In genomic region chr2:120410487-120410886, GRCh38 we compare ENCODE assay signal across 1 cellular context.
A peak's percentile ranks its signal among the peaks of the same experiment; 100 is the strongest.
TF ChIP-seq lines count a peak whose summit lies in the region.

No MANE protein-coding gene starts in this region.

TF ChIP-seq in HepG2, 621 proteins besides CTCF, POLR2A, EP300 and RAD21 (continued from another document):
- TF ChIP-seq ZNF607 (CRISPR knock-in tag; IDR thresholded peaks at IDR 0.05; ENCODE audit: borderline replicate concordance) (no peak), ZNF709 (CRISPR knock-in tag; IDR thresholded peaks at IDR 0.05) (no peak), YEATS2 (CRISPR knock-in tag; IDR thresholded peaks at IDR 0.05; ENCODE audit: borderline replicate concordance) (no peak), IRF2 (CRISPR knock-in tag; IDR thresholded peaks at IDR 0.05) (no peak), SRSF4 (IDR thresholded peaks at IDR 0.05; ENCODE audit: low read depth, low read length, poor library complexity, severe bottlenecking) (no peak), TEAD3 (CRISPR knock-in tag; optimal IDR thresholded peaks at IDR 0.05; ENCODE audit: borderline replicate concordance) (no peak), GLMP (CRISPR knock-in tag; IDR thresholded peaks at IDR 0.05; ENCODE audit: borderline replicate concordance) (no peak), SOX13 (IDR thresholded peaks at IDR 0.05) (no peak), SOX13 (CRISPR knock-in tag; conservative IDR thresholded peaks at IDR 0.05 in 1 of 2, IDR thresholded peaks at IDR 0.05 in 1 of 2) (no peak), ZNF501 (CRISPR knock-in tag; IDR thresholded peaks at IDR 0.05) (no peak), ZNF878 (CRISPR knock-in tag; IDR thresholded peaks at IDR 0.05) (no peak), ZNF333 (CRISPR knock-in tag; IDR thresholded peaks at IDR 0.05; ENCODE audit: borderline replicate concordance) (no peak), ZNF468 (CRISPR knock-in tag; IDR thresholded peaks at IDR 0.05) (no peak), FOXP1 (IDR thresholded peaks at IDR 0.05) (no peak), FOXP1 (CRISPR knock-in tag; IDR thresholded peaks at IDR 0.05) (peak; percentile 66; the same call in 1 of the 2 replicates), ZNF740 (CRISPR knock-in tag; IDR thresholded peaks at IDR 0.05) (no peak), ZNF124 (CRISPR knock-in tag; IDR thresholded peaks at IDR 0.05) (no peak), ZFP62 (CRISPR knock-in tag; IDR thresholded peaks at IDR 0.05) (no peak), ZNF496 (CRISPR knock-in tag; IDR thresholded peaks at IDR 0.05; ENCODE audit: insufficient replicate concordance) (no peak), ZNF382 (CRISPR knock-in tag; IDR thresholded peaks at IDR 0.05; ENCODE audit: borderline replicate concordance) (no peak), TSC22D2 (CRISPR knock-in tag; IDR thresholded peaks at IDR 0.05; ENCODE audit: borderline replicate concordance) (no peak), ZNF768 (CRISPR knock-in tag; IDR thresholded peaks at IDR 0.05) (no peak), ZNF260 (CRISPR knock-in tag; IDR thresholded peaks at IDR 0.05; ENCODE audit: borderline replicate concordance, low read depth) (no peak), KLF16 (CRISPR knock-in tag; IDR thresholded peaks at IDR 0.05) (no peak), TBX3 (IDR thresholded peaks at IDR 0.05; ENCODE audit: borderline replicate concordance) (no peak), ZNF891 (CRISPR knock-in tag; IDR thresholded peaks at IDR 0.05) (no peak)
- TF ChIP-seq, protein P1, sequence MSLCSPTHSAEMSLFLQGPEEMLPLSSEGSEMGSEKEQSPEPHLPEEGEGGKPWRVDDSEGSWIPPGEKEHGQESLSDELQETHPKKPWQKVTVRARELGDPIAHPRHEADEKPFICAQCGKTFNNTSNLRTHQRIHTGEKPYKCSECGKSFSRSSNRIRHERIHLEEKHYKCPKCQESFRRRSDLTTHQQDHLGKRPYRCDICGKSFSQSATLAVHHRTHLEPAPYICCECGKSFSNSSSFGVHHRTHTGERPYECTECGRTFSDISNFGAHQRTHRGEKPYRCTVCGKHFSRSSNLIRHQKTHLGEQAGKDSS (CRISPR knock-in tag; IDR thresholded peaks at IDR 0.05; ENCODE audit: borderline replicate concordance, low read depth), result no peak
- TF ChIP-seq, protein P2, sequence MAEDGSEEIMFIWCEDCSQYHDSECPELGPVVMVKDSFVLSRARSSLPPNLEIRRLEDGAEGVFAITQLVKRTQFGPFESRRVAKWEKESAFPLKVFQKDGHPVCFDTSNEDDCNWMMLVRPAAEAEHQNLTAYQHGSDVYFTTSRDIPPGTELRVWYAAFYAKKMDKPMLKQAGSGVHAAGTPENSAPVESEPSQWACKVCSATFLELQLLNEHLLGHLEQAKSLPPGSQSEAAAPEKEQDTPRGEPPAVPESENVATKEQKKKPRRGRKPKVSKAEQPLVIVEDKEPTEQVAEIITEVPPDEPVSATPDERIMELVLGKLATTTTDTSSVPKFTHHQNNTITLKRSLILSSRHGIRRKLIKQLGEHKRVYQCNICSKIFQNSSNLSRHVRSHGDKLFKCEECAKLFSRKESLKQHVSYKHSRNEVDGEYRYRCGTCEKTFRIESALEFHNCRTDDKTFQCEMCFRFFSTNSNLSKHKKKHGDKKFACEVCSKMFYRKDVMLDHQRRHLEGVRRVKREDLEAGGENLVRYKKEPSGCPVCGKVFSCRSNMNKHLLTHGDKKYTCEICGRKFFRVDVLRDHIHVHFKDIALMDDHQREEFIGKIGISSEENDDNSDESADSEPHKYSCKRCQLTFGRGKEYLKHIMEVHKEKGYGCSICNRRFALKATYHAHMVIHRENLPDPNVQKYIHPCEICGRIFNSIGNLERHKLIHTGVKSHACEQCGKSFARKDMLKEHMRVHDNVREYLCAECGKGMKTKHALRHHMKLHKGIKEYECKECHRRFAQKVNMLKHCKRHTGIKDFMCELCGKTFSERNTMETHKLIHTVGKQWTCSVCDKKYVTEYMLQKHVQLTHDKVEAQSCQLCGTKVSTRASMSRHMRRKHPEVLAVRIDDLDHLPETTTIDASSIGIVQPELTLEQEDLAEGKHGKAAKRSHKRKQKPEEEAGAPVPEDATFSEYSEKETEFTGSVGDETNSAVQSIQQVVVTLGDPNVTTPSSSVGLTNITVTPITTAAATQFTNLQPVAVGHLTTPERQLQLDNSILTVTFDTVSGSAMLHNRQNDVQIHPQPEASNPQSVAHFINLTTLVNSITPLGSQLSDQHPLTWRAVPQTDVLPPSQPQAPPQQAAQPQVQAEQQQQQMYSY (CRISPR knock-in tag; IDR thresholded peaks at IDR 0.05), result no peak
- TF ChIP-seq, protein P3, sequence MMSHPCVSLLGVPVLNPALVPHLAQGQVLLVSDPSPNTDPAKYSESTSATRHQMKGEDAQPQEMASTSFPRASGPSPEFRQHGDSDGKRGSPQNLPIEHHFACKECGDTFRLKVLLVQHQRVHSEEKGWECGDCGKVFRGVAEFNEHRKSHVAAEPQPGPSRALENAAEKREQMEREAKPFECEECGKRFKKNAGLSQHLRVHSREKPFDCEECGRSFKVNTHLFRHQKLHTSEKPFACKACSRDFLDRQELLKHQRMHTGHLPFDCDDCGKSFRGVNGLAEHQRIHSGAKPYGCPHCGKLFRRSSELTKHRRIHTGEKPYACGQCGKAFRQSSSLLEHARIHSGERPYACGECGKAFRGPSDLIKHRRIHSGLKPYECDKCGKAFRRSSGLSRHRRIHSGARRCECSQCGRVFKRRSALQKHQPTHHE (CRISPR knock-in tag; IDR thresholded peaks at IDR 0.05; ENCODE audit: borderline replicate concordance), result no peak
- TF ChIP-seq, protein P4, sequence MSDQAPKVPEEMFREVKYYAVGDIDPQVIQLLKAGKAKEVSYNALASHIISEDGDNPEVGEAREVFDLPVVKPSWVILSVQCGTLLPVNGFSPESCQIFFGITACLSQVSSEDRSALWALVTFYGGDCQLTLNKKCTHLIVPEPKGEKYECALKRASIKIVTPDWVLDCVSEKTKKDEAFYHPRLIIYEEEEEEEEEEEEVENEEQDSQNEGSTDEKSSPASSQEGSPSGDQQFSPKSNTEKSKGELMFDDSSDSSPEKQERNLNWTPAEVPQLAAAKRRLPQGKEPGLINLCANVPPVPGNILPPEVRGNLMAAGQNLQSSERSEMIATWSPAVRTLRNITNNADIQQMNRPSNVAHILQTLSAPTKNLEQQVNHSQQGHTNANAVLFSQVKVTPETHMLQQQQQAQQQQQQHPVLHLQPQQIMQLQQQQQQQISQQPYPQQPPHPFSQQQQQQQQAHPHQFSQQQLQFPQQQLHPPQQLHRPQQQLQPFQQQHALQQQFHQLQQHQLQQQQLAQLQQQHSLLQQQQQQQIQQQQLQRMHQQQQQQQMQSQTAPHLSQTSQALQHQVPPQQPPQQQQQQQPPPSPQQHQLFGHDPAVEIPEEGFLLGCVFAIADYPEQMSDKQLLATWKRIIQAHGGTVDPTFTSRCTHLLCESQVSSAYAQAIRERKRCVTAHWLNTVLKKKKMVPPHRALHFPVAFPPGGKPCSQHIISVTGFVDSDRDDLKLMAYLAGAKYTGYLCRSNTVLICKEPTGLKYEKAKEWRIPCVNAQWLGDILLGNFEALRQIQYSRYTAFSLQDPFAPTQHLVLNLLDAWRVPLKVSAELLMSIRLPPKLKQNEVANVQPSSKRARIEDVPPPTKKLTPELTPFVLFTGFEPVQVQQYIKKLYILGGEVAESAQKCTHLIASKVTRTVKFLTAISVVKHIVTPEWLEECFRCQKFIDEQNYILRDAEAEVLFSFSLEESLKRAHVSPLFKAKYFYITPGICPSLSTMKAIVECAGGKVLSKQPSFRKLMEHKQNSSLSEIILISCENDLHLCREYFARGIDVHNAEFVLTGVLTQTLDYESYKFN (CRISPR knock-in tag; conservative IDR thresholded peaks at IDR 0.05), result peak; percentile 32; the same call in 1 of the 2 replicates
- TF ChIP-seq, protein P5, sequence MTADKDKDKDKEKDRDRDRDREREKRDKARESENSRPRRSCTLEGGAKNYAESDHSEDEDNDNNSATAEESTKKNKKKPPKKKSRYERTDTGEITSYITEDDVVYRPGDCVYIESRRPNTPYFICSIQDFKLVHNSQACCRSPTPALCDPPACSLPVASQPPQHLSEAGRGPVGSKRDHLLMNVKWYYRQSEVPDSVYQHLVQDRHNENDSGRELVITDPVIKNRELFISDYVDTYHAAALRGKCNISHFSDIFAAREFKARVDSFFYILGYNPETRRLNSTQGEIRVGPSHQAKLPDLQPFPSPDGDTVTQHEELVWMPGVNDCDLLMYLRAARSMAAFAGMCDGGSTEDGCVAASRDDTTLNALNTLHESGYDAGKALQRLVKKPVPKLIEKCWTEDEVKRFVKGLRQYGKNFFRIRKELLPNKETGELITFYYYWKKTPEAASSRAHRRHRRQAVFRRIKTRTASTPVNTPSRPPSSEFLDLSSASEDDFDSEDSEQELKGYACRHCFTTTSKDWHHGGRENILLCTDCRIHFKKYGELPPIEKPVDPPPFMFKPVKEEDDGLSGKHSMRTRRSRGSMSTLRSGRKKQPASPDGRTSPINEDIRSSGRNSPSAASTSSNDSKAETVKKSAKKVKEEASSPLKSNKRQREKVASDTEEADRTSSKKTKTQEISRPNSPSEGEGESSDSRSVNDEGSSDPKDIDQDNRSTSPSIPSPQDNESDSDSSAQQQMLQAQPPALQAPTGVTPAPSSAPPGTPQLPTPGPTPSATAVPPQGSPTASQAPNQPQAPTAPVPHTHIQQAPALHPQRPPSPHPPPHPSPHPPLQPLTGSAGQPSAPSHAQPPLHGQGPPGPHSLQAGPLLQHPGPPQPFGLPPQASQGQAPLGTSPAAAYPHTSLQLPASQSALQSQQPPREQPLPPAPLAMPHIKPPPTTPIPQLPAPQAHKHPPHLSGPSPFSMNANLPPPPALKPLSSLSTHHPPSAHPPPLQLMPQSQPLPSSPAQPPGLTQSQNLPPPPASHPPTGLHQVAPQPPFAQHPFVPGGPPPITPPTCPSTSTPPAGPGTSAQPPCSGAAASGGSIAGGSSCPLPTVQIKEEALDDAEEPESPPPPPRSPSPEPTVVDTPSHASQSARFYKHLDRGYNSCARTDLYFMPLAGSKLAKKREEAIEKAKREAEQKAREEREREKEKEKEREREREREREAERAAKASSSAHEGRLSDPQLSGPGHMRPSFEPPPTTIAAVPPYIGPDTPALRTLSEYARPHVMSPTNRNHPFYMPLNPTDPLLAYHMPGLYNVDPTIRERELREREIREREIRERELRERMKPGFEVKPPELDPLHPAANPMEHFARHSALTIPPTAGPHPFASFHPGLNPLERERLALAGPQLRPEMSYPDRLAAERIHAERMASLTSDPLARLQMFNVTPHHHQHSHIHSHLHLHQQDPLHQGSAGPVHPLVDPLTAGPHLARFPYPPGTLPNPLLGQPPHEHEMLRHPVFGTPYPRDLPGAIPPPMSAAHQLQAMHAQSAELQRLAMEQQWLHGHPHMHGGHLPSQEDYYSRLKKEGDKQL (CRISPR knock-in tag; IDR thresholded peaks at IDR 0.05; ENCODE audit: low read depth), result no peak
- TF ChIP-seq, protein P6, sequence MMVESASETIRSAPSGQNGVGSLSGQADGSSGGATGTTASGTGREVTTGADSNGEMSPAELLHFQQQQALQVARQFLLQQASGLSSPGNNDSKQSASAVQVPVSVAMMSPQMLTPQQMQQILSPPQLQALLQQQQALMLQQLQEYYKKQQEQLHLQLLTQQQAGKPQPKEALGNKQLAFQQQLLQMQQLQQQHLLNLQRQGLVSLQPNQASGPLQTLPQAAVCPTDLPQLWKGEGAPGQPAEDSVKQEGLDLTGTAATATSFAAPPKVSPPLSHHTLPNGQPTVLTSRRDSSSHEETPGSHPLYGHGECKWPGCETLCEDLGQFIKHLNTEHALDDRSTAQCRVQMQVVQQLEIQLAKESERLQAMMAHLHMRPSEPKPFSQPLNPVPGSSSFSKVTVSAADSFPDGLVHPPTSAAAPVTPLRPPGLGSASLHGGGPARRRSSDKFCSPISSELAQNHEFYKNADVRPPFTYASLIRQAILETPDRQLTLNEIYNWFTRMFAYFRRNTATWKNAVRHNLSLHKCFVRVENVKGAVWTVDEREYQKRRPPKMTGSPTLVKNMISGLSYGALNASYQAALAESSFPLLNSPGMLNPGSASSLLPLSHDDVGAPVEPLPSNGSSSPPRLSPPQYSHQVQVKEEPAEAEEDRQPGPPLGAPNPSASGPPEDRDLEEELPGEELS (CRISPR knock-in tag; IDR thresholded peaks at IDR 0.05), result 0 out of 2 replicates have a peak, but pooled peaks have one; percentile 22
- TF ChIP-seq, protein P7, sequence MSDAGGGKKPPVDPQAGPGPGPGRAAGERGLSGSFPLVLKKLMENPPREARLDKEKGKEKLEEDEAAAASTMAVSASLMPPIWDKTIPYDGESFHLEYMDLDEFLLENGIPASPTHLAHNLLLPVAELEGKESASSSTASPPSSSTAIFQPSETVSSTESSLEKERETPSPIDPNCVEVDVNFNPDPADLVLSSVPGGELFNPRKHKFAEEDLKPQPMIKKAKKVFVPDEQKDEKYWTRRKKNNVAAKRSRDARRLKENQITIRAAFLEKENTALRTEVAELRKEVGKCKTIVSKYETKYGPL (CRISPR knock-in tag; IDR thresholded peaks at IDR 0.05), result no peak
TF ChIP-seq in HepG2: peak in this region for 6.
